ENCODE assay signal across 29 cellular contexts in the genomic region with DNA sequence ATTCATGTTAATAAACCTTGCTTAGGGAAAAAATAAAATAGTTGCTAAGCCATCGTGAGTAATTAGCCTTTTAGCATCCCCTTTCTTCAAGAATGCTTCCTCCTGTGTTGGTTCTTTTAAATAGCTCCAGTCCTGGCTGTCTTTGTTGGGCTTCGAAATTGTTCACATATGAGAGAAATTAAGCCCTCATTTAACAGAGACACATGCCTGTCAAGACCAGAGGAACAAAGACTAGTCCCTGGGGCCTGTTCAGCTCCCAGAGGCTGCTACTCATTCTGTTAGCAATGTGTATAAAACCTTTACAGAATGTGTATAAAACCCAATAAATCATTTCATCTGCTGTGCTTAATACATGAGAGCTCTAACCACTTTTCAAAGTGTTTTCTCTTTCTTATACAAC.
DNase-seq lines count a peak whose midpoint lies in the region; ATAC-seq, FAIRE-seq and TF ChIP-seq lines count a peak whose summit lies in the region.
"Had no signal": no experiment of that assay in that cellular context is flagged by ENCODE, and none has a peak within 500 bp of the region (broad histone marks: within the 10 kb centered on the region; RNA-seq: fewer than 3 reads in every experiment).

No MANE protein-coding gene starts in this region.

- no peak overlapping the region for H2AFZ ChIP-seq in neuronal stem cell (ENCODE audit: low read length)

- no peak for DNase-seq in Calu3
- no peak for DNase-seq in HFFc6
- DNase-seq in chondrocyte (ENCODE audit: low spot score) = no peak
- no peak for DNase-seq in neuronal stem cell (ENCODE audit: low spot score)
- DNase-seq in GM12891 (ENCODE audit: insufficient read length, low spot score) = no peak
- DNase-seq in NOMO-1 (lab: John Stamatoyannopoulos, UW; ENCODE audit: unreplicated experiment in 2 of 2) = no peak
- DNase-seq: activated CD4-positive, alpha-beta T cell treated with anti-CD3 and anti-CD28 coated beads, Interleukin-2, amount 50 U/mL, for 1 hour; COR-L47; DMS79 treated with DMSO at 0.1 percent for 48 hours; effector CD8-positive, alpha-beta T cell; esophagus squamous epithelium; KBM-7; mammary epithelial cell; MM.1S; naive B cell; NCI-H1694; NCI-H2227 treated with DMSO at 0.1 percent for 48 hours; pancreas; Peyer's patch; stimulated activated CD4-positive, alpha-beta T cell treated with anti-CD3 and anti-CD28 coated beads, Interleukin-12 subunit alpha, Interleukin-12 subunit beta, amount 100 ng/mL, for 4 hours; stimulated activated CD4-positive, alpha-beta T cell treated with anti-CD3 and anti-CD28 coated beads, Interleukin-4, amount 100 ng/mL, for 4 hours had no signal

- no peaks in the 10 kb centered on the region for H3K36me3 ChIP-seq in neuronal stem cell (replicated peaks in 1 of 2; ENCODE audit: control insufficient read depth in 2 of 2, insufficient read depth in 2 of 2, low read length in 2 of 2)
- H3K36me3 ChIP-seq: esophagus squamous epithelium, pancreas, Peyer's patch, right atrium auricular region, tibial nerve had no signal

- H3K9me3 ChIP-seq in neuronal stem cell (replicated peaks in 1 of 2; ENCODE audit: control insufficient read depth in 2 of 2, insufficient read depth in 1 of 2, low read depth in 1 of 2, low read length in 2 of 2) = no peaks in the 10 kb centered on the region
- H3K9me3 ChIP-seq: esophagus squamous epithelium, pancreas, Peyer's patch, right atrium auricular region, tibial nerve had no signal

- H3K18ac ChIP-seq in neuronal stem cell (ENCODE audit: low read length) = no peak overlapping the region

- H2BK15ac ChIP-seq in neuronal stem cell (ENCODE audit: low read length) = no peak overlapping the region

- intact Hi-C loops in Calu3 (cut with micrococcal nuclease; ENCODE audit: unreplicated experiment) = loop anchor here (5.0 kb wide), 2 partner anchors 168 to 437 kb away; no protein-coding TSS in a partner anchor

- no peak for FAIRE-seq in GM12891 (lab: Jason Lieb, UNC)
- FAIRE-seq: GM19239, pancreas had no signal

- H3K27me3 ChIP-seq in neuronal stem cell (ENCODE audit: control insufficient read depth in 3 of 3, insufficient read depth in 3 of 3, low read depth in 1 of 3, low read length in 3 of 3) = no peaks in the 10 kb centered on the region
- H3K27me3 ChIP-seq: esophagus squamous epithelium, pancreas, Peyer's patch, right atrium auricular region, tibial nerve had no signal

- H3K4me1 ChIP-seq in neuronal stem cell (ENCODE audit: control insufficient read depth in 2 of 2, insufficient read depth in 1 of 2, low read depth in 1 of 2, low read length in 2 of 2) = peaks cover 6 to 28% of the 10 kb centered on the region in 2 donors
- H3K4me1 ChIP-seq: esophagus squamous epithelium, pancreas, Peyer's patch had no signal

- ATAC-seq in HG03045 (IDR thresholded peaks at IDR 0.05; ENCODE audit: unreplicated experiment) (no peak), HG02973 (IDR thresholded peaks at IDR 0.05; ENCODE audit: unreplicated experiment) (no peak)
- ATAC-seq: activated T-helper 17 cell treated with anti-CD3 and anti-CD28 coated beads, Interleukin-2, amount 50 U/mL, for 72 hours; pancreas had no signal

- H3K27ac ChIP-seq in neuronal stem cell (replicated peaks; ENCODE audit: low read length) = peak overlapping the region; percentile 70
- H3K27ac ChIP-seq: esophagus squamous epithelium, Peyer's patch, right atrium auricular region, tibial nerve had no signal

- H4K8ac ChIP-seq in neuronal stem cell (ENCODE audit: low read depth, low read length) = no peak overlapping the region

- H3K14ac ChIP-seq in neuronal stem cell (ENCODE audit: low read length) = no peak overlapping the region

- H2AK5ac ChIP-seq in neuronal stem cell (ENCODE audit: low read depth, low read length) = no peak overlapping the region

- TF ChIP-seq POLR2A in GM12891 (IDR thresholded peaks at IDR 0.05; ENCODE audit: low read depth, low read length) = no peak

- no peak overlapping the region for H2BK12ac ChIP-seq in neuronal stem cell (ENCODE audit: low read length)

- H3K4ac ChIP-seq in neuronal stem cell (ENCODE audit: low read length) = no peak overlapping the region

- no peaks in the 10 kb centered on the region for H3K9me3 Mint-ChIP-seq in Calu3 (ENCODE audit: low read depth, unreplicated experiment)
- H3K9me3 Mint-ChIP-seq in HFFc6 = no peaks in the 10 kb centered on the region; the same call in 1 of the 2 replicates
- no peaks in the 10 kb centered on the region for H3K9me3 Mint-ChIP-seq in chondrocyte (ENCODE audit: low read depth)
- H3K9me3 Mint-ChIP-seq: activated T-helper 17 cell treated with anti-CD3 and anti-CD28 coated beads, Interleukin-2, amount 50 U/mL, for 72 hours; naive B cell; stimulated activated naive CD8-positive, alpha-beta T cell treated with anti-CD3 and anti-CD28 coated beads, Interleukin-15, Interleukin-2, amounts not matched to agents 100 ng/mL and 50 ng/mL, for 24 hours had no signal

- no CpG with 5 or more reads among the region's 2 CpGs for WGBS in neuronal stem cell (ENCODE audit: extremely low coverage in 2 of 2, insufficient read length in 2 of 2, insufficient replicate concordance in 1 of 2), 2 donors

- H3K4me1 Mint-ChIP-seq in Calu3 (ENCODE audit: low read depth, unreplicated experiment) (peaks cover 29% of the 10 kb centered on the region), HFFc6 (ENCODE audit: low read depth) (peaks cover 13% of the 10 kb centered on the region; the same call in 1 of the 2 replicates), chondrocyte (ENCODE audit: low read depth) (peaks cover 33% of the 10 kb centered on the region)
- H3K4me1 Mint-ChIP-seq: activated T-helper 17 cell treated with anti-CD3 and anti-CD28 coated beads, Interleukin-2, amount 50 U/mL, for 72 hours; B cell; naive B cell had no signal

- no peak overlapping the region for H3K4me3 ChIP-seq in neuronal stem cell (ENCODE audit: low read length in 2 of 2)
- H3K4me3 ChIP-seq: esophagus squamous epithelium, pancreas, Peyer's patch, right atrium auricular region, tibial nerve had no signal

- H3K4me3 Mint-ChIP-seq in Calu3 (ENCODE audit: low read depth, unreplicated experiment) (no peak overlapping the region), HFFc6 (no peak overlapping the region; the same call in 1 of the 2 replicates), chondrocyte (ENCODE audit: unreplicated experiment) (no peak overlapping the region)
- H3K4me3 Mint-ChIP-seq: activated T-helper 17 cell treated with anti-CD3 and anti-CD28 coated beads, Interleukin-2, amount 50 U/mL, for 72 hours; B cell; naive B cell; stimulated activated naive CD8-positive, alpha-beta T cell treated with anti-CD3 and anti-CD28 coated beads, Interleukin-15, Interleukin-2, amounts not matched to agents 100 ng/mL and 50 ng/mL, for 24 hours had no signal

- H3K27ac Mint-ChIP-seq in Calu3 (ENCODE audit: unreplicated experiment) (peak overlapping the region; percentile 74), HFFc6 (peak overlapping the region; percentile 59; the same call in 1 of the 2 replicates), chondrocyte (ENCODE audit: unreplicated experiment) (peak overlapping the region; percentile 58)
- H3K27ac Mint-ChIP-seq: activated T-helper 17 cell treated with anti-CD3 and anti-CD28 coated beads, Interleukin-2, amount 50 U/mL, for 72 hours; B cell; naive B cell; stimulated activated naive CD8-positive, alpha-beta T cell treated with anti-CD3 and anti-CD28 coated beads, Interleukin-15, Interleukin-2, amounts not matched to agents 100 ng/mL and 50 ng/mL, for 24 hours had no signal

- H3K23ac ChIP-seq in neuronal stem cell (ENCODE audit: low read depth, low read length, poor library complexity) = no peak overlapping the region

- H3K4me2 ChIP-seq in neuronal stem cell (ENCODE audit: insufficient read depth, low read length, poor library complexity, severe bottlenecking) = no peak overlapping the region

- no peaks in the 10 kb centered on the region for H3K27me3 Mint-ChIP-seq in Calu3 (ENCODE audit: unreplicated experiment)
- H3K27me3 Mint-ChIP-seq in HFFc6 (ENCODE audit: insufficient read depth) = no peaks in the 10 kb centered on the region
- no peaks in the 10 kb centered on the region for H3K27me3 Mint-ChIP-seq in chondrocyte (ENCODE audit: low read depth)
- H3K27me3 Mint-ChIP-seq: activated T-helper 17 cell treated with anti-CD3 and anti-CD28 coated beads, Interleukin-2, amount 50 U/mL, for 72 hours; B cell; naive B cell; stimulated activated naive CD8-positive, alpha-beta T cell treated with anti-CD3 and anti-CD28 coated beads, Interleukin-15, Interleukin-2, amounts not matched to agents 100 ng/mL and 50 ng/mL, for 24 hours had no signal

- CTCF ChIA-PET in Calu3 (lab: Charles Lee) = interaction anchor here (0.6 to 1.2 kb wide), 5 partner anchors 12 to 823 kb away, joined by 3 to 4 read pairs (median 3); no protein-coding TSS in a partner anchor

- BruUV-seq in Calu3 (replicated peaks; lab: Mats Ljungman, UMichigan) = no TSS peak

- H3K79me1 ChIP-seq in neuronal stem cell (ENCODE audit: low read depth, low read length) = no peaks in the 10 kb centered on the region

- no peak for TF ChIP-seq CTCF in Calu3 (IDR thresholded peaks at IDR 0.05; ENCODE audit: unreplicated experiment)
- TF ChIP-seq CTCF in HFFc6 (IDR thresholded peaks at IDR 0.05) = no peak; the same call in 1 of the 2 replicates
- peak; percentile 48 for TF ChIP-seq CTCF in chondrocyte (IDR thresholded peaks at IDR 0.05)

- H3K36me3 Mint-ChIP-seq in Calu3 (ENCODE audit: insufficient read depth, unreplicated experiment) (no peaks in the 10 kb centered on the region), HFFc6 (ENCODE audit: low read depth) (no peaks in the 10 kb centered on the region), chondrocyte (ENCODE audit: low read depth) (no peaks in the 10 kb centered on the region)
- H3K36me3 Mint-ChIP-seq: naive B cell had no signal

- H3K9ac ChIP-seq in neuronal stem cell (ENCODE audit: low read depth, low read length, poor library complexity) = no peak overlapping the region

- no peak overlapping the region for H2BK5ac ChIP-seq in neuronal stem cell (ENCODE audit: low read length)

- no peak overlapping the region for H4K91ac ChIP-seq in neuronal stem cell (ENCODE audit: low read depth, low read length, poor library complexity)

- H2BK120ac ChIP-seq in neuronal stem cell (ENCODE audit: low read depth, low read length) = no peak overlapping the region

TF ChIP-seq in GM12891, 5 proteins besides CTCF, POLR2A, EP300 and RAD21:
- TF ChIP-seq POU2F2 (IDR thresholded peaks at IDR 0.05; ENCODE audit: low read depth, low read length) (no peak), PAX5 (IDR thresholded peaks at IDR 0.05; ENCODE audit: insufficient read depth, low read length, severe bottlenecking) (no peak), TAF1 (IDR thresholded peaks at IDR 0.05; ENCODE audit: low read depth, low read length) (no peak), SPI1 (IDR thresholded peaks at IDR 0.05; ENCODE audit: low read depth, low read length) (no peak), POLR2AphosphoS5 (IDR thresholded peaks at IDR 0.05; ENCODE audit: low read depth, low read length) (no peak)
